8 cellular contexts compared by ENCODE assay signal in the genomic region with DNA sequence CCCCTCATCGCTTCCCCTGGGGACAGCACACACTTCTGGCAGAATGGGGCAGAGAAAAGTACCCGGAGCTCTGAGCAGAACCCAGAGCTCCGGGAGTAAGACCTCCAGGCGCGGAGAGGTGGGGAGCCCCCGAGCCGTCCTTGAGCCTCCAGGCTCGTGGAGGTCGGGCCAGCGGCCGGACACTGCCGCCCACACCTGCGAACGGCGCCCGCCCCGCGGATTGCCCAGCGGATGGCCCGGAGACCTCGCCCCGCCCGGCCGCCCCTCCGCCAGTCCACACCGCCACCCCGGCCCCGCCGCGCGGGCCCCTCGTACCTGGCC. TPM values are rescaled to one million over a fixed set of nuclear protein-coding genes. Genes with fewer than 3 reads are reported as not detected.
A peak's percentile ranks its signal among the peaks of the same experiment; 100 is the strongest.
DNase-seq lines count a peak whose midpoint lies in the region; ATAC-seq and TF ChIP-seq lines count a peak whose summit lies in the region.

No MANE protein-coding gene starts in this region.

- WGBS in iPS DF 6.9 (ENCODE audit: insufficient coverage, insufficient read length) = no CpG with 5 or more reads among the region's 32 CpGs

- H3K9me3 Mint-ChIP-seq in activated CD8-positive, alpha-beta T cell treated with anti-CD3 and anti-CD28 coated beads for 36 hours = no peaks in the 10 kb centered on the region
- H3K9me3 Mint-ChIP-seq in stimulated activated effector memory CD8-positive, alpha-beta T cell treated with anti-CD3 and anti-CD28 coated beads, Interleukin-12 subunit alpha, Interleukin-12 subunit beta, amount 100 ng/mL, for 72 hours = no peaks in the 10 kb centered on the region

- no peaks in the 10 kb centered on the region for H3K27me3 ChIP-seq in iPS DF 6.9 (ENCODE audit: control insufficient read depth, insufficient read depth, low read length)

- H3K27ac Mint-ChIP-seq in activated CD8-positive, alpha-beta T cell treated with anti-CD3 and anti-CD28 coated beads for 36 hours = peak overlapping the region; percentile 87
- H3K27ac Mint-ChIP-seq in stimulated activated effector memory CD8-positive, alpha-beta T cell treated with anti-CD3 and anti-CD28 coated beads, Interleukin-12 subunit alpha, Interleukin-12 subunit beta, amount 100 ng/mL, for 72 hours = peak overlapping the region; percentile 94

- H3K9ac ChIP-seq in ES-I3 (ENCODE audit: low read depth, low read length) = peak overlapping the region; percentile 95

- H3K36me3 ChIP-seq in ES-I3 (ENCODE audit: insufficient read depth, low read length) = no peaks in the 10 kb centered on the region
- H3K36me3 ChIP-seq in iPS DF 6.9 (ENCODE audit: control insufficient read depth, insufficient read depth, low read length) = no peaks in the 10 kb centered on the region; the same call in 1 of the 2 replicates

- no peak for TF ChIP-seq CTCF in activated CD8-positive, alpha-beta T cell treated with anti-CD3 and anti-CD28 coated beads for 36 hours (IDR thresholded peaks at IDR 0.05)

- no peaks in the 10 kb centered on the region for H3K27me3 Mint-ChIP-seq in activated CD8-positive, alpha-beta T cell treated with anti-CD3 and anti-CD28 coated beads for 36 hours

- intact Hi-C loops in activated CD8-positive, alpha-beta T cell treated with anti-CD3 and anti-CD28 coated beads for 36 hours (cut with micrococcal nuclease) = loop anchor here (5.0 kb wide), 1 partner anchor 159 kb away; the partner anchor contains the start of genes AHSA1 and VIPAS39

- CTCF ChIA-PET in activated CD8-positive, alpha-beta T cell treated with anti-CD3 and anti-CD28 coated beads for 36 hours (lab: Charles Lee) = interaction anchor here (1.0 kb wide), 1 partner anchor 19 kb away, joined by 3 read pairs; no protein-coding TSS in a partner anchor

- H3K4me3 ChIP-seq in iPS DF 6.9 (ENCODE audit: low read length) = peak overlapping the region; percentile 100

- peak overlapping the region; percentile 85 for H3K4me3 Mint-ChIP-seq in activated CD8-positive, alpha-beta T cell treated with anti-CD3 and anti-CD28 coated beads for 36 hours
- H3K4me3 Mint-ChIP-seq in stimulated activated effector memory CD8-positive, alpha-beta T cell treated with anti-CD3 and anti-CD28 coated beads, Interleukin-12 subunit alpha, Interleukin-12 subunit beta, amount 100 ng/mL, for 72 hours = peak overlapping the region; percentile 89

- ATAC-seq in HG02763 (IDR thresholded peaks at IDR 0.05; ENCODE audit: unreplicated experiment) = peak; percentile 13
- ATAC-seq in activated CD8-positive, alpha-beta T cell treated with anti-CD3 and anti-CD28 coated beads for 36 hours = no peak
- peak; percentile 3 for ATAC-seq in stimulated activated effector memory CD8-positive, alpha-beta T cell treated with anti-CD3 and anti-CD28 coated beads, Interleukin-12 subunit alpha, Interleukin-12 subunit beta, amount 100 ng/mL, for 72 hours
- no peak for ATAC-seq in GM21423 (IDR thresholded peaks at IDR 0.05; ENCODE audit: unreplicated experiment)

- H3K4me1 ChIP-seq in ES-I3 (ENCODE audit: insufficient read depth, low read length) = peaks cover 16% of the 10 kb centered on the region
- no peaks in the 10 kb centered on the region; the same call in 1 of the 2 replicates for H3K4me1 ChIP-seq in iPS DF 6.9 (ENCODE audit: control insufficient read depth, insufficient read depth, low read length)

- peaks cover 28% of the 10 kb centered on the region for H3K4me1 Mint-ChIP-seq in activated CD8-positive, alpha-beta T cell treated with anti-CD3 and anti-CD28 coated beads for 36 hours (ENCODE audit: low read depth)
- H3K4me1 Mint-ChIP-seq in stimulated activated effector memory CD8-positive, alpha-beta T cell treated with anti-CD3 and anti-CD28 coated beads, Interleukin-12 subunit alpha, Interleukin-12 subunit beta, amount 100 ng/mL, for 72 hours = peaks cover 30% of the 10 kb centered on the region

- H3K9me3 ChIP-seq in ES-I3 (ENCODE audit: control insufficient read depth, insufficient read depth, low read length) = no peaks in the 10 kb centered on the region
- no peaks in the 10 kb centered on the region for H3K9me3 ChIP-seq in iPS DF 6.9 (ENCODE audit: control insufficient read depth, insufficient read depth, low read length)

- peaks cover 13% of the 10 kb centered on the region for H3K36me3 Mint-ChIP-seq in activated CD8-positive, alpha-beta T cell treated with anti-CD3 and anti-CD28 coated beads for 36 hours (ENCODE audit: low read depth)
- peaks cover 17% of the 10 kb centered on the region for H3K36me3 Mint-ChIP-seq in stimulated activated effector memory CD8-positive, alpha-beta T cell treated with anti-CD3 and anti-CD28 coated beads, Interleukin-12 subunit alpha, Interleukin-12 subunit beta, amount 100 ng/mL, for 72 hours

- H3K27ac ChIP-seq in iPS DF 6.9 (ENCODE audit: low read length) = no peak overlapping the region

- DNase-seq in activated CD8-positive, alpha-beta T cell treated with anti-CD3 and anti-CD28 coated beads for 36 hours = no peak
- DNase-seq in iPS DF 6.9 (ENCODE audit: low read depth, low spot score) (no peak), iPS-NIHi7 (ENCODE audit: extremely low spot score) (no peak), NK-92 (lab: John Stamatoyannopoulos, UW; ENCODE audit: unreplicated experiment) (no peak)
- no peak for DNase-seq in stimulated activated effector memory CD8-positive, alpha-beta T cell treated with anti-CD3 and anti-CD28 coated beads, Interleukin-12 subunit alpha, Interleukin-12 subunit beta, amount 100 ng/mL, for 72 hours (ENCODE audit: low spot score in 2 of 2)

- POLR2A ChIA-PET in activated CD8-positive, alpha-beta T cell treated with anti-CD3 and anti-CD28 coated beads for 36 hours (lab: Charles Lee) = interaction anchor here (1.3 to 2.4 kb wide), 2 partner anchors 9 to 29 kb away, joined by 3 to 8 read pairs; no protein-coding TSS in a partner anchor

RNA-seq across cellular contexts. Expression of gene SPTLC2, which starts 0.3 kb away (rescaled TPM):
- total RNA-seq in activated CD8-positive, alpha-beta T cell treated with anti-CD3 and anti-CD28 coated beads for 36 hours = 10 to 100 TPM; 23.7 to 30.2 TPM

Comparison
In these comparisons a context has a peak if more than half of its experiments do, and no peak if none do; other contexts are left out.
1. ATAC-seq: peak in HG02763 (single experiment) and stimulated activated effector memory CD8-positive, alpha-beta T cell treated with anti-CD3 and anti-CD28 coated beads, Interleukin-12 subunit alpha, Interleukin-12 subunit beta, amount 100 ng/mL, for 72 hours (single experiment); none in activated CD8-positive, alpha-beta T cell treated with anti-CD3 and anti-CD28 coated beads for 36 hours (single experiment) and GM21423 (single experiment).